12 cellular contexts compared by ENCODE assay signal in the genomic region with DNA sequence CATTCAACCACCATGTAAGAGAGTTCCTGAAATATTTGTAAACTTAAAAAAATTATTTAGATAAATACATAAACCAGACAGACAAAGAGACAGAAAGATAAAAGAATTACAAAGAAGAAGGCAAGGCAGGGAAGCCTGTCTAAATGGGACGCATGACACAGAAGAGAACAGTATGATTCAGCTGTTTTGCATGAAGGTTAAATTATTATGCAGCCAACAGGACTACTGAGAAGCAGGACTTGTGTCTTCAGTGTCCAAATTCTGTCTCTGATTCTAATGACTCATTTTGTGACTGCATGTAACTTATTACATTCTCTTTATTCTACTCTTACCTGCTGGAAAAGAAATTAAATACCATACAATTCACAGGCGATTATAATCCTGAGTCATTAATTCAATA.
A peak's percentile ranks its signal among the peaks of the same experiment; 100 is the strongest.
DNase-seq lines count a peak whose midpoint lies in the region; ATAC-seq and TF ChIP-seq lines count a peak whose summit lies in the region.
"Had no signal": no experiment of that assay in that cellular context is flagged by ENCODE, and none has a peak within 500 bp of the region (broad histone marks: within the 10 kb centered on the region; RNA-seq: fewer than 3 reads in every experiment).

No MANE protein-coding gene starts in this region.

- peak; percentile 14 for DNase-seq in Daoy (ENCODE audit: low read depth)
- peak; percentile 52 for DNase-seq in fibroblast of pulmonary artery (ENCODE audit: low read depth)
- DNase-seq in NCI-H2171 (lab: John Stamatoyannopoulos, UW) = no peak
- DNase-seq in cerebellum (ENCODE audit: low spot score) = no peak
- no peak for DNase-seq in effector CD8-positive, alpha-beta T cell (lab: John Stamatoyannopoulos, UW)
- DNase-seq in NCI-H524 treated with DMSO at 0.1 percent for 48 hours (lab: John Stamatoyannopoulos, UW) = no peak
- DNase-seq: GOT3, NCI-H1436 treated with DMSO at 0.1 percent for 48 hours, T-helper 1 cell, upper lobe of left lung had no signal

- TF ChIP-seq CTCF in fibroblast of pulmonary artery (IDR thresholded peaks at IDR 0.05; ENCODE audit: low read length, missing control alignments) = no peak

- ATAC-seq in GM21619 (IDR thresholded peaks at IDR 0.05; ENCODE audit: unreplicated experiment) = peak; percentile 98
- ATAC-seq in HG03565 (IDR thresholded peaks at IDR 0.05; ENCODE audit: unreplicated experiment) = peak; percentile 87

- no peak overlapping the region for H3K4me3 ChIP-seq in fibroblast of pulmonary artery (replicated peaks; ENCODE audit: low read depth, low read length)
- H3K4me3 ChIP-seq: upper lobe of left lung had no signal

Comparison
In these comparisons a context has a peak if more than half of its experiments do, and no peak if none do; other contexts are left out.
1. DNase-seq: peak in Daoy (single experiment) and fibroblast of pulmonary artery (single experiment); none in NCI-H2171 (single experiment), cerebellum (single experiment), effector CD8-positive, alpha-beta T cell (single experiment) and NCI-H524 treated with DMSO at 0.1 percent for 48 hours (single experiment).